ENCODE assay signal across 14 cellular contexts in the genomic region with DNA sequence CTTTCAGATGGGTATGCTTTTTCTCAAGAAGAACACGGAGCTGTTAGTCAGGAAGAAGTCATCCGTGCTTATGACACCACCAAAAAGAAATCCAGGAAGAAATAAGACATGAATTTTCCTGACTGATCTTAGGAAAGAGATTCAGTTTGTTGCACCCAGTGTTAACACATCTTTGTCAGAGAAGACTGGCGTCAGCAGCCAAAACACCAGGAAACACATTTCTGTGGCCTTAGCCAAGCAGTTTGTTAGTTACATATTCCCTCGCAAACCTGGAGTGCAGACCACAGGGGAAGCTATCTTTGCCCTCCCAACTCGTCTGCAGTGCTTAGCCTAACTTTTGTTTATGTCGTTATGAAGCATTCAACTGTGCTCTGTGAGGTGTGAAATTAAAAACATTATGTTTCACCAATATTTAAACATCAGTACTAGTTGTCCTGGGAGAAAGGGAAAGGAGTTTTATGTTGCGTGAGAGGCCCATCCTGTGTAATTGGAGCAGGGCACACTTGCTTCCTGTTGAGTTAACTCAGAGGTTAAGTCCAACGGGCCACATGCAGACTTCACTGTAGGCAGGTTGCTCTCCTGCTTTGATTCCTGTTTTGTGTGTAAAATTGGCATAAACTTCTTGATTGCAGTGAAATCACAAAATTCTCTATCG. TPM values are rescaled to one million over a fixed set of nuclear protein-coding genes. Genes with fewer than 3 reads are reported as not detected.
DNase-seq lines count a peak whose midpoint lies in the region; ATAC-seq and TF ChIP-seq lines count a peak whose summit lies in the region.
"Had no signal": no experiment of that assay in that cellular context is flagged by ENCODE, and none has a peak within 500 bp of the region (broad histone marks: within the 10 kb centered on the region; RNA-seq: fewer than 3 reads in every experiment).

No MANE protein-coding gene starts in this region.

- no CpG with 5 or more reads among the region's 9 CpGs for WGBS in trophoblast cell (ENCODE audit: extremely low coverage, insufficient coverage, insufficient read length)

- no peak overlapping the region for H4K12ac ChIP-seq in trophoblast cell (ENCODE audit: low read depth, low read length)

- no peak overlapping the region for H4K91ac ChIP-seq in trophoblast cell (ENCODE audit: low read depth, low read length)

- H3K4me3 ChIP-seq in MG63 (no peak overlapping the region), epithelial cell of esophagus (ENCODE audit: low read length) (no peak overlapping the region), trophoblast cell (ENCODE audit: low read depth, low read length) (no peak overlapping the region), BE2C (ENCODE audit: low read depth, low read length) (no peak overlapping the region)
- H3K4me3 ChIP-seq: thoracic aorta had no signal

- H2BK12ac ChIP-seq in trophoblast cell (ENCODE audit: low read length) = no peak overlapping the region

- H3K4ac ChIP-seq in trophoblast cell (ENCODE audit: low read depth, low read length) = no peak overlapping the region

- no peaks in the 10 kb centered on the region for H3K79me2 ChIP-seq in trophoblast cell (ENCODE audit: control insufficient read depth, insufficient read depth, low read length, poor library complexity)

- H3K79me1 ChIP-seq in trophoblast cell (ENCODE audit: low read length) = peaks cover 3% of the 10 kb centered on the region

- H3K9me3 ChIP-seq in MG63 (no peaks in the 10 kb centered on the region), trophoblast cell (ENCODE audit: insufficient read depth, low read depth, low read length) (no peaks in the 10 kb centered on the region), BE2C (no peaks in the 10 kb centered on the region)
- H3K9me3 ChIP-seq: thoracic aorta had no signal

- H2AFZ ChIP-seq in trophoblast cell (ENCODE audit: insufficient read depth, low read length, poor library complexity) = no peak overlapping the region

- no peak overlapping the region for H2AK5ac ChIP-seq in trophoblast cell (ENCODE audit: low read length)

- H3K4me1 ChIP-seq in trophoblast cell (ENCODE audit: control insufficient read depth in 1 of 2, insufficient read depth in 2 of 2, low read length in 2 of 2) (peaks cover 17 to 31% of the 10 kb centered on the region in 2 experiments), BE2C (peaks cover 4% of the 10 kb centered on the region)

- in situ Hi-C loops in Caki2 (cut with HindIII; ENCODE audit: low pct_unique_long_range_greater_than_20kb, low sequenced_read_pairs) = no loop called here

- TF ChIP-seq CTCF in epithelial cell of esophagus (IDR thresholded peaks at IDR 0.05; ENCODE audit: insufficient read depth, low read depth, low read length, missing control alignments) = no peak
- TF ChIP-seq CTCF in BE2C (IDR thresholded peaks at IDR 0.05; ENCODE audit: low read depth, low read length) = no peak

- H3K4me3 Mint-ChIP-seq in activated T-cell treated with anti-CD3 and anti-CD28 coated beads, Interleukin-2, amount 50 U/mL, for 24 hours = no peak overlapping the region
- H3K4me3 Mint-ChIP-seq: natural killer cell treated with Interleukin-12 subunit alpha and Interleukin-12 subunit beta and Interleukin-15 and Interleukin-18, amount 100 ng/mL, for 72 hours had no signal

- no peak for ATAC-seq in GM18520 (IDR thresholded peaks at IDR 0.05; ENCODE audit: unreplicated experiment)
- ATAC-seq: natural killer cell treated with Interleukin-12 subunit alpha and Interleukin-12 subunit beta and Interleukin-15 and Interleukin-18, amount 100 ng/mL, for 72 hours had no signal

- H3K27me3 Mint-ChIP-seq in activated T-cell treated with anti-CD3 and anti-CD28 coated beads, Interleukin-2, amount 50 U/mL, for 24 hours = no peaks in the 10 kb centered on the region

- H3K4me1 Mint-ChIP-seq in activated T-cell treated with anti-CD3 and anti-CD28 coated beads, Interleukin-2, amount 50 U/mL, for 24 hours (ENCODE audit: low read depth) = peaks cover 17% of the 10 kb centered on the region

- H3K9me3 Mint-ChIP-seq in activated T-cell treated with anti-CD3 and anti-CD28 coated beads, Interleukin-2, amount 50 U/mL, for 24 hours = no peaks in the 10 kb centered on the region
- H3K9me3 Mint-ChIP-seq: natural killer cell treated with Interleukin-12 subunit alpha and Interleukin-12 subunit beta and Interleukin-15 and Interleukin-18, amount 100 ng/mL, for 72 hours had no signal

- H3K23ac ChIP-seq in trophoblast cell (ENCODE audit: low read length) = no peak overlapping the region

- H3K4me2 ChIP-seq in trophoblast cell (ENCODE audit: low read length) = no peak overlapping the region

- DNase-seq in Caki2 (ENCODE audit: low read depth) (peak; percentile 98), MG63 (peak; percentile 73), epithelial cell of esophagus (ENCODE audit: low read depth) (peak; percentile 84), trophoblast cell (peak; percentile 73 to 79), BE2C (no peak), hippocampal formation (lab: John Stamatoyannopoulos, UW) (no peak)
- DNase-seq in activated T-cell treated with anti-CD3 and anti-CD28 coated beads, Interleukin-2, amount 50 U/mL, for 24 hours = no peak
- DNase-seq: activated CD8-positive, alpha-beta memory T cell treated with anti-CD3 and anti-CD28 coated beads, Interleukin-2, amount 50 U/mL, for 48 hours; stimulated activated CD4-positive, alpha-beta T cell treated with anti-CD3 and anti-CD28 coated beads, Interleukin-4, amount 100 ng/mL, for 4 hours; T-helper 2 cell had no signal

- no peak overlapping the region for H2BK5ac ChIP-seq in trophoblast cell (ENCODE audit: low read depth, low read length, poor library complexity)

- no peak overlapping the region for H3K27ac Mint-ChIP-seq in activated T-cell treated with anti-CD3 and anti-CD28 coated beads, Interleukin-2, amount 50 U/mL, for 24 hours
- H3K27ac Mint-ChIP-seq: natural killer cell treated with Interleukin-12 subunit alpha and Interleukin-12 subunit beta and Interleukin-15 and Interleukin-18, amount 100 ng/mL, for 72 hours had no signal

- peaks cover 20% of the 10 kb centered on the region for H3K36me3 Mint-ChIP-seq in activated T-cell treated with anti-CD3 and anti-CD28 coated beads, Interleukin-2, amount 50 U/mL, for 24 hours (ENCODE audit: low read depth)
- H3K36me3 Mint-ChIP-seq: natural killer cell treated with Interleukin-12 subunit alpha and Interleukin-12 subunit beta and Interleukin-15 and Interleukin-18, amount 100 ng/mL, for 72 hours had no signal

- no peak overlapping the region for H3K9ac ChIP-seq in trophoblast cell (ENCODE audit: low read length)

- H3K27me3 ChIP-seq in MG63 = no peaks in the 10 kb centered on the region
- H3K27me3 ChIP-seq in trophoblast cell (ENCODE audit: insufficient read depth, low read length) = no peaks in the 10 kb centered on the region
- H3K27me3 ChIP-seq in BE2C = peaks cover 6% of the 10 kb centered on the region

- no peak overlapping the region for H3K18ac ChIP-seq in trophoblast cell (ENCODE audit: low read length)

- H2BK120ac ChIP-seq in trophoblast cell (ENCODE audit: insufficient read depth, low read length, poor library complexity) = no peak overlapping the region

- H3K36me3 ChIP-seq in MG63 (no peaks in the 10 kb centered on the region), trophoblast cell (ENCODE audit: control insufficient read depth in 1 of 2, insufficient read depth in 2 of 2, low read length in 2 of 2) (no peaks in the 10 kb centered on the region), BE2C (no peaks in the 10 kb centered on the region)
- H3K36me3 ChIP-seq: thoracic aorta had no signal

- no peak overlapping the region for H3K14ac ChIP-seq in trophoblast cell (ENCODE audit: low read length)

- H4K8ac ChIP-seq in trophoblast cell (ENCODE audit: low read depth, low read length) = no peak overlapping the region

- no peak overlapping the region for H3K27ac ChIP-seq in trophoblast cell (ENCODE audit: low read depth, low read length)
- H3K27ac ChIP-seq: thoracic aorta had no signal

RNA-seq across cellular contexts. Expression of gene SHISA2, which starts 31.8 kb away (rescaled TPM):
- total RNA-seq in Caki2 (2014; rRNA removed; shearing (Covaris generic); ENCODE audit: low replicate concordance) = 127 and 148 TPM in 2 replicates
- 0.13 TPM in 1 of 2 replicates, not detected in the other for total RNA-seq in MG63 (2014; rRNA removed; shearing (Covaris generic); ENCODE audit: low replicate concordance)
- 0.64 and 0.70 TPM in 2 replicates for polyA plus RNA-seq in trophoblast cell (2013)
- polyA plus RNA-seq in BE2C (2012; ENCODE audit: insufficient read depth, insufficient read length, low read depth) = not detected
- total RNA-seq: G401 had no signal

Comparison
In these comparisons a context has a peak if more than half of its experiments do, and no peak if none do; other contexts are left out.
1. DNase-seq: peak in Caki2 (single experiment), MG63 (single experiment), epithelial cell of esophagus (single experiment) and trophoblast cell (2 of 2); none in activated T-cell treated with anti-CD3 and anti-CD28 coated beads, Interleukin-2, amount 50 U/mL, for 24 hours (single experiment), BE2C (single experiment) and hippocampal formation (0 of 2).
2. RNA of gene SHISA2, which starts 31.8 kb away (total RNA-seq): 127 to 148 TPM in Caki2; 0.13 TPM in MG63; every median in the first group is over 100 times any median in the second.